Comparison of ENCODE assay signal across 8 cellular contexts in the genomic region with DNA sequence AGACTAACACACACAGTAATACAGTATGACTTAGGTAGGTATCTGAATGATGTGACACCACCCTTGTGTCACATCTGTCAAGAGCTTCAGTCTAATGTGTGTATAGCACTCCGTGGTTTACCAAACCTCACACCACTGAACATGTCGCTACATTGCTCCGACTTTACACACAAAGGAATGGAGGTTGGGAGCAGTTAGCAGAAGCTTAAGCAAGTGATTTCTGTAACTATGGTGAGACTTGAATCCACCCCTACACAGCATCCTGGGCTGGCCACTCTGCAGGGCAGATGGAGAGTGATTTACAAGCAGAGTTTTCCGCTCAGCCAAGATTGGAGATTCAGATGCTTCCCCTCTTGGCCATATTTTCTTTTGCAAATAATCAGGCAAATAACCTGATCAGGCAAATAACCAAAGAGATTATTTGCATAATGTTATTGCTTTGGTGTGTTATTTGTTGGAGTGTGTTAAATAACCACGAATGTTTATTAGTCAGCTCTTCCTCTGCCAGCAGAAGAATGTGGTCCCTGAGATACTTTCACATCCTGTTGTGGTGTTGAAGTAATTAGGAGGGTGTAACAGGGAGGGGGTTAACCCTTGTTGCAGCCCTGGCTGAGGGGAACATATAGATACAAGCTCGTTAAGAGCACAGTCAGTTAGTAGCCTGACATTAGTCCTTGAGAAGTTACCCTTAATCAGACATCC.
DNase-seq lines count a peak whose midpoint lies in the region; ATAC-seq and TF ChIP-seq lines count a peak whose summit lies in the region.

No MANE protein-coding gene starts in this region.

- no peaks in the 10 kb centered on the region for H3K4me1 ChIP-seq in psoas muscle
- H3K4me1 ChIP-seq in thyroid gland: peaks cover 3 to 9% of the 10 kb centered on the region in 2 donors

- 60 to 64% (median 63%) methylated on average over 6 of the region's 6 CpGs for WGBS in psoas muscle, 3 donors
- WGBS in thyroid gland, 2 donors: 79 to 85% methylated on average over 6 of the region's 6 CpGs

- no peaks in the 10 kb centered on the region for H3K9me3 ChIP-seq in psoas muscle
- H3K9me3 ChIP-seq in thyroid gland: no peaks in the 10 kb centered on the region

- no peaks in the 10 kb centered on the region for H3K27me3 Mint-ChIP-seq in activated B cell treated with CpG ODN at 0.5 μM for 24 hours

- peak overlapping the region; percentile 71 for H3K27ac Mint-ChIP-seq in activated B cell treated with CpG ODN at 0.5 μM for 24 hours

- H3K9me3 Mint-ChIP-seq in activated B cell treated with CpG ODN at 0.5 μM for 24 hours: peaks cover 4% of the 10 kb centered on the region

- intact Hi-C loops in activated B cell treated with CpG ODN at 0.5 μM for 24 hours (cut with micrococcal nuclease) (loop anchor here (1.0 to 5.0 kb wide), 8 partner anchors 36 to 300 kb away; a partner anchor contains a TSS), sciatic nerve (cut with DNase I) (no loop called here), psoas muscle (cut with DNase I) (no loop called here), dorsolateral prefrontal cortex (cut with DNase I) (no loop called here), thyroid gland (cut with DNase I) (no loop called here)

- H3K36me3 Mint-ChIP-seq in activated B cell treated with CpG ODN at 0.5 μM for 24 hours (ENCODE audit: low read depth): no peaks in the 10 kb centered on the region

- H3K4me3 Mint-ChIP-seq in activated B cell treated with CpG ODN at 0.5 μM for 24 hours: peak overlapping the region; percentile 55

- no peak overlapping the region for H3K27ac ChIP-seq in psoas muscle
- no peak overlapping the region for H3K27ac ChIP-seq in dorsolateral prefrontal cortex
- H3K27ac ChIP-seq in thyroid gland: no peak overlapping the region

- CTCF ChIA-PET in activated B cell treated with CpG ODN at 0.5 μM for 24 hours (lab: Charles Lee): interaction anchor here (1.5 kb wide), 1 partner anchor 234 kb away, joined by 9 read pairs; no protein-coding TSS in a partner anchor

- H3K4me1 Mint-ChIP-seq in activated B cell treated with CpG ODN at 0.5 μM for 24 hours: peaks cover 50% of the 10 kb centered on the region

- ATAC-seq in GM19372 (IDR thresholded peaks at IDR 0.05; ENCODE audit: low read depth, unreplicated experiment): peak; percentile 98
- peak; percentile 99 for ATAC-seq in HG03342 (IDR thresholded peaks at IDR 0.05; ENCODE audit: unreplicated experiment)
- peak; percentile 94 for ATAC-seq in activated B cell treated with CpG ODN at 0.5 μM for 24 hours (ENCODE audit: low read depth)
- peak; percentile 56 for ATAC-seq in sciatic nerve
- no peak for ATAC-seq in psoas muscle

- H3K27me3 ChIP-seq in psoas muscle (ENCODE audit: insufficient read depth in 3 of 3, low read length in 2 of 3) (no peaks in the 10 kb centered on the region), dorsolateral prefrontal cortex (no peaks in the 10 kb centered on the region), thyroid gland (no peaks in the 10 kb centered on the region)

- no peak for TF ChIP-seq POLR2A in thyroid gland (IDR thresholded peaks at IDR 0.05)

- H3K36me3 ChIP-seq in psoas muscle (ENCODE audit: insufficient read depth in 1 of 2, low read depth in 1 of 2) (no peaks in the 10 kb centered on the region), thyroid gland (no peaks in the 10 kb centered on the region)

- DNase-seq in EL: peak; percentile 43
- DNase-seq in activated B cell treated with CpG ODN at 0.5 μM for 24 hours: no peak
- DNase-seq in sciatic nerve (ENCODE audit: low spot score): no peak
- no peak for DNase-seq in psoas muscle
- no peak for DNase-seq in dorsolateral prefrontal cortex
- no peak for DNase-seq in thyroid gland

- TF ChIP-seq CTCF in activated B cell treated with CpG ODN at 0.5 μM for 24 hours (IDR thresholded peaks at IDR 0.05): no peak
- TF ChIP-seq CTCF in psoas muscle (IDR thresholded peaks at IDR 0.05): no peak
- TF ChIP-seq CTCF in dorsolateral prefrontal cortex (IDR thresholded peaks at IDR 0.05 in 54 of 56, conservative IDR thresholded peaks at IDR 0.05 in 2 of 56; ENCODE audit: low read depth in 1 of 56, partially characterized antibody in 56 of 56): no peak
- TF ChIP-seq CTCF in thyroid gland (IDR thresholded peaks at IDR 0.05): no peak

- H3K4me3 ChIP-seq in psoas muscle: no peak overlapping the region
- no peak overlapping the region for H3K4me3 ChIP-seq in dorsolateral prefrontal cortex
- no peak overlapping the region for H3K4me3 ChIP-seq in thyroid gland (replicated peaks in 1 of 3)

- POLR2A ChIA-PET in activated B cell treated with CpG ODN at 0.5 μM for 24 hours (lab: Charles Lee): interaction anchor here (0.8 to 1.6 kb wide), 7 partner anchors 31 to 300 kb away, joined by 3 to 18 read pairs (median 4); a partner anchor contains a TSS

Comparison
In these comparisons a context has a peak if more than half of its experiments do, and no peak if none do; other contexts are left out.
1. ATAC-seq: peak in GM19372 (single experiment), HG03342 (single experiment), activated B cell treated with CpG ODN at 0.5 μM for 24 hours (single experiment) and sciatic nerve (single experiment); none in psoas muscle (0 of 4).